ENCODE assay signal across 1 cellular context in the genomic region with DNA sequence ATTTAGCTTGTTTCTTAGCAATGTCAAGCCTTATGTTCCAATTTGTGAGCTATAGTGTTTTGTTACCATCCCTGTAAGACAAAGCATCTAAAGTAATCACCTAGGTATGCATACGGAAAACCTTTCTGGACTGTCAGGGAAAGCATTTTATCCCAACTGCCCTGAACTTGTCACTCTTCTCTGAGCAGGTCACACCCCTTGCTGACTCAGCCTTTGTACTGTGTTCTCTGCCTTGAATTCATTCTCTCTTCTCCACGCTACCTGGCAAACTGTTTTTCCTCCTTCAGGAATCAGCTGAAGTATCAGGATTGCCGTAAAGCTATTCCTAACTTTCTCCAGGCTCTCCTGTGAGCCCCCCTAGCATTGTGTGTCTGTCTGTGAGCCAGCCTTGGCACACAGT.
TF ChIP-seq lines count a peak whose summit lies in the region.

No MANE protein-coding gene starts in this region.

TF ChIP-seq in K562, 482 proteins besides CTCF, POLR2A, EP300 and RAD21 (continued from another document):
- TF ChIP-seq, protein P1, sequence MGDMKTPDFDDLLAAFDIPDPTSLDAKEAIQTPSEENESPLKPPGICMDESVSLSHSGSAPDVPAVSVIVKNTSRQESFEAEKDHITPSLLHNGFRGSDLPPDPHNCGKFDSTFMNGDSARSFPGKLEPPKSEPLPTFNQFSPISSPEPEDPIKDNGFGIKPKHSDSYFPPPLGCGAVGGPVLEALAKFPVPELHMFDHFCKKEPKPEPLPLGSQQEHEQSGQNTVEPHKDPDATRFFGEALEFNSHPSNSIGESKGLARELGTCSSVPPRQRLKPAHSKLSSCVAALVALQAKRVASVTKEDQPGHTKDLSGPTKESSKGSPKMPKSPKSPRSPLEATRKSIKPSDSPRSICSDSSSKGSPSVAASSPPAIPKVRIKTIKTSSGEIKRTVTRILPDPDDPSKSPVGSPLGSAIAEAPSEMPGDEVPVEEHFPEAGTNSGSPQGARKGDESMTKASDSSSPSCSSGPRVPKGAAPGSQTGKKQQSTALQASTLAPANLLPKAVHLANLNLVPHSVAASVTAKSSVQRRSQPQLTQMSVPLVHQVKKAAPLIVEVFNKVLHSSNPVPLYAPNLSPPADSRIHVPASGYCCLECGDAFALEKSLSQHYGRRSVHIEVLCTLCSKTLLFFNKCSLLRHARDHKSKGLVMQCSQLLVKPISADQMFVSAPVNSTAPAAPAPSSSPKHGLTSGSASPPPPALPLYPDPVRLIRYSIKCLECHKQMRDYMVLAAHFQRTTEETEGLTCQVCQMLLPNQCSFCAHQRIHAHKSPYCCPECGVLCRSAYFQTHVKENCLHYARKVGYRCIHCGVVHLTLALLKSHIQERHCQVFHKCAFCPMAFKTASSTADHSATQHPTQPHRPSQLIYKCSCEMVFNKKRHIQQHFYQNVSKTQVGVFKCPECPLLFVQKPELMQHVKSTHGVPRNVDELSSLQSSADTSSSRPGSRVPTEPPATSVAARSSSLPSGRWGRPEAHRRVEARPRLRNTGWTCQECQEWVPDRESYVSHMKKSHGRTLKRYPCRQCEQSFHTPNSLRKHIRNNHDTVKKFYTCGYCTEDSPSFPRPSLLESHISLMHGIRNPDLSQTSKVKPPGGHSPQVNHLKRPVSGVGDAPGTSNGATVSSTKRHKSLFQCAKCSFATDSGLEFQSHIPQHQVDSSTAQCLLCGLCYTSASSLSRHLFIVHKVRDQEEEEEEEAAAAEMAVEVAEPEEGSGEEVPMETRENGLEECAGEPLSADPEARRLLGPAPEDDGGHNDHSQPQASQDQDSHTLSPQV (IDR thresholded peaks at IDR 0.05) = no peak
- TF ChIP-seq C11orf30 (IDR thresholded peaks at IDR 0.05; ENCODE audit: low read depth) (peak; percentile 72), MAFK (IDR thresholded peaks at IDR 0.05; ENCODE audit: low read length) (peak; percentile 38; the same call in 1 of the 2 replicates), ZNF12 (CRISPR knock-in tag; IDR thresholded peaks at IDR 0.05) (no peak), ZNF316 (IDR thresholded peaks at IDR 0.05) (peak; percentile 76), ZNF133 (CRISPR knock-in tag; IDR thresholded peaks at IDR 0.05) (no peak)
- TF ChIP-seq, protein P2, sequence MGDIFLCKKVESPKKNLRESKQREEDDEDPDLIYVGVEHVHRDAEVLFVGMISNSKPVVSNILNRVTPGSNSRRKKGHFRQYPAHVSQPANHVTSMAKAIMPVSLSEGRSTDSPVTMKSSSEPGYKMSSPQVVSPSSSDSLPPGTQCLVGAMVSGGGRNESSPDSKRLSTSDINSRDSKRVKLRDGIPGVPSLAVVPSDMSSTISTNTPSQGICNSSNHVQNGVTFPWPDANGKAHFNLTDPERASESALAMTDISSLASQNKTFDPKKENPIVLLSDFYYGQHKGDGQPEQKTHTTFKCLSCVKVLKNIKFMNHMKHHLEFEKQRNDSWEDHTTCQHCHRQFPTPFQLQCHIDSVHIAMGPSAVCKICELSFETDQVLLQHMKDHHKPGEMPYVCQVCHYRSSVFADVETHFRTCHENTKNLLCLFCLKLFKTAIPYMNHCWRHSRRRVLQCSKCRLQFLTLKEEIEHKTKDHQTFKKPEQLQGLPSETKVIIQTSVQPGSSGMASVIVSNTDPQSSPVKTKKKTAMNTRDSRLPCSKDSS (IDR thresholded peaks at IDR 0.05; ENCODE audit: low read depth, partially characterized antibody) = no peak
- TF ChIP-seq, protein P3, sequence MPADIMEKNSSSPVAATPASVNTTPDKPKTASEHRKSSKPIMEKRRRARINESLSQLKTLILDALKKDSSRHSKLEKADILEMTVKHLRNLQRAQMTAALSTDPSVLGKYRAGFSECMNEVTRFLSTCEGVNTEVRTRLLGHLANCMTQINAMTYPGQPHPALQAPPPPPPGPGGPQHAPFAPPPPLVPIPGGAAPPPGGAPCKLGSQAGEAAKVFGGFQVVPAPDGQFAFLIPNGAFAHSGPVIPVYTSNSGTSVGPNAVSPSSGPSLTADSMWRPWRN (IDR thresholded peaks at IDR 0.05; ENCODE audit: low read depth) = no peak
- TF ChIP-seq, protein P4, sequence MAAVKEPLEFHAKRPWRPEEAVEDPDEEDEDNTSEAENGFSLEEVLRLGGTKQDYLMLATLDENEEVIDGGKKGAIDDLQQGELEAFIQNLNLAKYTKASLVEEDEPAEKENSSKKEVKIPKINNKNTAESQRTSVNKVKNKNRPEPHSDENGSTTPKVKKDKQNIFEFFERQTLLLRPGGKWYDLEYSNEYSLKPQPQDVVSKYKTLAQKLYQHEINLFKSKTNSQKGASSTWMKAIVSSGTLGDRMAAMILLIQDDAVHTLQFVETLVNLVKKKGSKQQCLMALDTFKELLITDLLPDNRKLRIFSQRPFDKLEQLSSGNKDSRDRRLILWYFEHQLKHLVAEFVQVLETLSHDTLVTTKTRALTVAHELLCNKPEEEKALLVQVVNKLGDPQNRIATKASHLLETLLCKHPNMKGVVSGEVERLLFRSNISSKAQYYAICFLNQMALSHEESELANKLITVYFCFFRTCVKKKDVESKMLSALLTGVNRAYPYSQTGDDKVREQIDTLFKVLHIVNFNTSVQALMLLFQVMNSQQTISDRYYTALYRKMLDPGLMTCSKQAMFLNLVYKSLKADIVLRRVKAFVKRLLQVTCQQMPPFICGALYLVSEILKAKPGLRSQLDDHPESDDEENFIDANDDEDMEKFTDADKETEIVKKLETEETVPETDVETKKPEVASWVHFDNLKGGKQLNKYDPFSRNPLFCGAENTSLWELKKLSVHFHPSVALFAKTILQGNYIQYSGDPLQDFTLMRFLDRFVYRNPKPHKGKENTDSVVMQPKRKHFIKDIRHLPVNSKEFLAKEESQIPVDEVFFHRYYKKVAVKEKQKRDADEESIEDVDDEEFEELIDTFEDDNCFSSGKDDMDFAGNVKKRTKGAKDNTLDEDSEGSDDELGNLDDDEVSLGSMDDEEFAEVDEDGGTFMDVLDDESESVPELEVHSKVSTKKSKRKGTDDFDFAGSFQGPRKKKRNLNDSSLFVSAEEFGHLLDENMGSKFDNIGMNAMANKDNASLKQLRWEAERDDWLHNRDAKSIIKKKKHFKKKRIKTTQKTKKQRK (IDR thresholded peaks at IDR 0.05; ENCODE audit: borderline replicate concordance, low read depth, low read length) = no peak
